1 cellular context compared by ENCODE assay signal in the genomic region with DNA sequence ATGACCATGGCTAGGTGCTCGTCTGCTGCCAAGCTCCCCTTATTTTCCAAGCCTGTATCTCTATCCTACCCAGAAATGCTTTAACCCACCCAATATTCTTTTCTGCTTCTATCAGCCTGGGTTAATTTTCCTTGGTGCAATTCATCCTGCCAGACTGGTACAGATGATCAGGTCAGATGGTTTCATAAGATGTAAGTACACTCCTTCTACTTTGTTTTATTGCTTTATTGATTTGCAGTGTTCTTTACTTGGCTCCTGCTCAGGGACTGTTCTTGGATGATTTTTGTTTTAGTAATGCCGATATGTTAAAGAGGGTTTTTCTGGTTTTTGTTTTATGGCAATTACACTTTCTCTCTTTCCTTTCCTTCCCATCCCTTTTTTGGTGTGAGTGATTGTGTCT.
TF ChIP-seq lines count a peak whose summit lies in the region.

No MANE protein-coding gene starts in this region.

TF ChIP-seq in H1, 55 proteins besides CTCF, POLR2A, EP300 and RAD21:
- TF ChIP-seq, protein P1, sequence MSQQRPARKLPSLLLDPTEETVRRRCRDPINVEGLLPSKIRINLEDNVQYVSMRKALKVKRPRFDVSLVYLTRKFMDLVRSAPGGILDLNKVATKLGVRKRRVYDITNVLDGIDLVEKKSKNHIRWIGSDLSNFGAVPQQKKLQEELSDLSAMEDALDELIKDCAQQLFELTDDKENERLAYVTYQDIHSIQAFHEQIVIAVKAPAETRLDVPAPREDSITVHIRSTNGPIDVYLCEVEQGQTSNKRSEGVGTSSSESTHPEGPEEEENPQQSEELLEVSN (IDR thresholded peaks at IDR 0.05) = no peak
- TF ChIP-seq POLR2AphosphoS5 (IDR thresholded peaks at IDR 0.05; ENCODE audit: low read depth, low read length) (no peak), HDAC6 (IDR thresholded peaks at IDR 0.05; ENCODE audit: low read depth, low read length) (no peak), JUN (IDR thresholded peaks at IDR 0.05; ENCODE audit: low read depth, low read length) (no peak), SRF (IDR thresholded peaks at IDR 0.05; ENCODE audit: low read depth, low read length) (no peak), HDAC2 (IDR thresholded peaks at IDR 0.05; ENCODE audit: borderline replicate concordance in 1 of 2, low read depth in 2 of 2, low read length in 2 of 2) (no peak), ZNF274 (IDR thresholded peaks at IDR 0.05; ENCODE audit: borderline replicate concordance, extremely low read depth, low read length) (no peak), CBX8 (IDR thresholded peaks at IDR 0.05; ENCODE audit: borderline replicate concordance, low read depth, low read length) (no peak), POU5F1 (IDR thresholded peaks at IDR 0.05; ENCODE audit: low read depth, low read length) (no peak)
